In genomic region chr12:121802485-121802842, GRCh38 we compare ENCODE assay signal across 8 cellular contexts. TPM values are rescaled to one million over a fixed set of nuclear protein-coding genes. Genes with fewer than 3 reads are reported as not detected.
A peak's percentile ranks its signal among the peaks of the same experiment; 100 is the strongest.
DNase-seq lines count a peak whose midpoint lies in the region; ATAC-seq, FAIRE-seq and TF ChIP-seq lines count a peak whose summit lies in the region.

No MANE protein-coding gene starts in this region.

- H3K9ac ChIP-seq in HUES64 (ENCODE audit: low read depth, low read length) = peak overlapping the region; percentile 99
- H3K9ac ChIP-seq in mucosa of stomach (ENCODE audit: low read length) = peak overlapping the region; percentile 100

- peaks cover 35% of the 10 kb centered on the region for H3K4me1 ChIP-seq in A673 (ENCODE audit: insufficient read depth, low read length, poor library complexity, severe bottlenecking)
- peaks cover 35% of the 10 kb centered on the region for H3K4me1 ChIP-seq in HUES64 (ENCODE audit: insufficient read depth, low read length)
- peaks cover 37% of the 10 kb centered on the region for H3K4me1 ChIP-seq in mucosa of stomach (ENCODE audit: control insufficient read depth, insufficient read depth, low read length)

- no peak for ATAC-seq in GM18517 (IDR thresholded peaks at IDR 0.05; ENCODE audit: unreplicated experiment)

- H3K27me3 ChIP-seq in A673 (replicated peaks; ENCODE audit: insufficient read depth, low read depth, low read length, poor library complexity) (no peaks in the 10 kb centered on the region), HUES64 (ENCODE audit: insufficient read depth, low read length) (no peaks in the 10 kb centered on the region), bronchial epithelial cell (ENCODE audit: control insufficient read depth, insufficient read depth, low read length) (no peaks in the 10 kb centered on the region), mucosa of stomach (ENCODE audit: control insufficient read depth, insufficient read depth, low read length) (no peaks in the 10 kb centered on the region)

- H3K9me3 ChIP-seq in A673 (ENCODE audit: low read depth, low read length, poor library complexity, severe bottlenecking) (no peaks in the 10 kb centered on the region), HUES64 (ENCODE audit: insufficient read depth, low read depth, low read length) (no peaks in the 10 kb centered on the region), mucosa of stomach (ENCODE audit: control insufficient read depth, low read length) (no peaks in the 10 kb centered on the region)

- DNase-seq in A673 (ENCODE audit: low spot score) (no peak), bronchial epithelial cell (ENCODE audit: low read depth) (no peak), cortex of kidney (lab: John Stamatoyannopoulos, UW) (no peak), globus pallidus (ENCODE audit: low spot score) (no peak)
- no peak for DNase-seq in activated CD4-positive, CD25-positive, alpha-beta regulatory T cell (lab: John Stamatoyannopoulos, UW)

- POLR2A ChIA-PET in A673 (lab: Charles Lee; ENCODE audit: low non-redundant PET) = interaction anchor here (0.7 to 1.7 kb wide), 5 partner anchors 8 to 116 kb away, joined by 3 to 12 read pairs (median 3); partner anchors contain the start of gene RHOF

- no peak for FAIRE-seq in bronchial epithelial cell (lab: Jason Lieb, UNC)

- no peak for TF ChIP-seq CTCF in A673 (conservative IDR thresholded peaks at IDR 0.05; ENCODE audit: low read depth, low read length)
- no peak for TF ChIP-seq CTCF in bronchial epithelial cell (IDR thresholded peaks at IDR 0.05; ENCODE audit: insufficient read depth, low read length, severe bottlenecking)

- 0% methylated on average over 1 of the region's 1 CpG for WGBS in HUES64

- intact Hi-C loops in A673 (cut with micrococcal nuclease; ENCODE audit: unreplicated experiment) = no loop called here

- BruUV-seq in A673 (replicated peaks; lab: Mats Ljungman, UMichigan) = TSS peak; percentile 90

- H3K4me3 ChIP-seq in A673 (ENCODE audit: low read depth, low read length, poor library complexity, severe bottlenecking) (peak overlapping the region; percentile 81), HUES64 (ENCODE audit: low read length) (peak overlapping the region; percentile 78), bronchial epithelial cell (ENCODE audit: low read depth, low read length) (peak overlapping the region; percentile 68), mucosa of stomach (ENCODE audit: low read length) (peak overlapping the region; percentile 18)

- H3K27ac ChIP-seq in A673 (ENCODE audit: low read depth, low read length, poor library complexity, severe bottlenecking) (peak overlapping the region; percentile 100), HUES64 (ENCODE audit: low read depth, low read length) (peak overlapping the region; percentile 99)

- CTCF ChIA-PET in A673 (lab: Charles Lee) = interaction anchor here (1.5 kb wide), 1 partner anchor 86 kb away, joined by 3 read pairs; the partner anchor contains the start of gene PSMD9

- H3K36me3 ChIP-seq in A673 (ENCODE audit: insufficient read depth, low read length, poor library complexity, severe bottlenecking) (peaks cover 18% of the 10 kb centered on the region), HUES64 (ENCODE audit: insufficient read depth, low read length) (peaks cover 13% of the 10 kb centered on the region), bronchial epithelial cell (ENCODE audit: control insufficient read depth, insufficient read depth, low read length) (peaks cover 7% of the 10 kb centered on the region), mucosa of stomach (ENCODE audit: control insufficient read depth, insufficient read depth, low read length) (peaks cover 4% of the 10 kb centered on the region)

RNA-seq across cellular contexts. Expression of gene SETD1B, which starts 1.3 kb away (rescaled TPM):
- total RNA-seq in A673 (2021) (23.8 and 24.5 TPM in 2 replicates), bronchial epithelial cell (1.8 and 2.2 TPM in 2 replicates)
- polyA plus RNA-seq in HUES64 (2013, experiment 1 of 2) = 8.4 TPM
- polyA plus RNA-seq in HUES64 (2013, experiment 2 of 2) = 8.3 TPM

RNA-seq across cellular contexts. Expression of gene RHOF, which starts 9.0 kb away (rescaled TPM):
- total RNA-seq in A673 (2021) (21.1 and 24.3 TPM in 2 replicates), bronchial epithelial cell (15.5 and 27.7 TPM in 2 replicates)
- polyA plus RNA-seq in HUES64 (2013, experiment 1 of 2) = 15.1 TPM
- 15.5 TPM for polyA plus RNA-seq in HUES64 (2013, experiment 2 of 2)

RNA-seq across cellular contexts. Expression of gene HPD, which starts 56.2 kb away (rescaled TPM):
- total RNA-seq in A673 (2021) (not detected in 2 replicates), bronchial epithelial cell (0.79 TPM in 1 of 2 replicates, not detected in the other)
- 0.15 TPM for polyA plus RNA-seq in HUES64 (2013, experiment 1 of 2)
- polyA plus RNA-seq in HUES64 (2013, experiment 2 of 2) = 0.32 TPM

Comparison
In these comparisons a context has a peak if more than half of its experiments do, and no peak if none do; other contexts are left out.
1. H3K4me3 ChIP-seq: peak in every context shown above with its lines; median percentile 81 in A673; 78 in HUES64; 68 in bronchial epithelial cell; 18 in mucosa of stomach.